Comparison of ENCODE assay signal across 8 cellular contexts in the genomic region with DNA sequence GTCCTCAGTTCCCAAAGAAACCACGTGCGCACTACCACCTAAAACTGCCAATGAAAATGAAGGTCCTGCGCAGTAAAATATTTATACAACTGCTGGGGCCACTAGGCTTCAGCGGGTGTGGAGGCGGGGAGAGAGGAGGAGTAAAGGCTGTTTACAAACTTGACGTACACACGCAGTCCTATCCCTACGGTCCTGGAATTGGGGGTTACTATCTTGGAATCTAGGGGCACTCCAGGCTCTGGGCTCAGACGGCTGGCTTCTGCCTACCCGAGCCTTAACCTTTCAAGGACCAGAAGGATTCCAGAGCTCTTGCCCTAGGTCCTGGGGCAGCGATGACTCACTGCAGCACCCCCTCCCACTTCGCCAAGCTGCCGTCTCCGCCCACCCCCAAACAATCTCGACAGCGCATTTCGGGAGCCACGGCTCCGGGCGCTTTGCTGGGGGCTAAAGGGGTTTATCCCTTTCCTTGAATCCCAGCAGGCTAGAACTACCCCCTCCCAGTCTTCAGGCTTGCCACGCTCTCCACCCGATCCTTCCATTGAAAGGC. TPM values are rescaled to one million over a fixed set of nuclear protein-coding genes. Genes with fewer than 3 reads are reported as not detected.
DNase-seq lines count a peak whose midpoint lies in the region; ATAC-seq and TF ChIP-seq lines count a peak whose summit lies in the region.

No MANE protein-coding gene starts in this region.

- H3K9me3 Mint-ChIP-seq in activated CD8-positive, alpha-beta T cell treated with anti-CD3 and anti-CD28 coated beads, Interleukin-2, amount 10 ng/mL, durations not matched to agents 7 days and 5 days (ENCODE audit: insufficient read depth) = no peaks in the 10 kb centered on the region

- peak overlapping the region; percentile 97 for H3K4me2 ChIP-seq in PC-9

- H3K4me3 Mint-ChIP-seq in activated CD8-positive, alpha-beta T cell treated with anti-CD3 and anti-CD28 coated beads, Interleukin-2, amount 10 ng/mL, durations not matched to agents 7 days and 5 days = no peak overlapping the region

- no peak overlapping the region for H3K27ac Mint-ChIP-seq in activated CD8-positive, alpha-beta T cell treated with anti-CD3 and anti-CD28 coated beads, Interleukin-2, amount 10 ng/mL, durations not matched to agents 7 days and 5 days

- peaks cover 15% of the 10 kb centered on the region for H3F3A ChIP-seq in PC-9 (ENCODE audit: insufficient read depth, low read depth)

- ATAC-seq in HG02938 (IDR thresholded peaks at IDR 0.05; ENCODE audit: unreplicated experiment) = no peak
- no peak for ATAC-seq in activated CD8-positive, alpha-beta T cell treated with anti-CD3 and anti-CD28 coated beads, Interleukin-2, amount 10 ng/mL, durations not matched to agents 7 days and 5 days

- CTCF ChIA-PET in PC-9 (lab: Charles Lee) = no interaction called here
- CTCF ChIA-PET in activated CD8-positive, alpha-beta T cell treated with anti-CD3 and anti-CD28 coated beads, Interleukin-2, amount 10 ng/mL, durations not matched to agents 7 days and 5 days (lab: Charles Lee) = no interaction called here

- H4K20me1 ChIP-seq in PC-9 (ENCODE audit: insufficient read depth) = no peaks in the 10 kb centered on the region

- H3K9me3 ChIP-seq in PC-9 (ENCODE audit: insufficient read depth, low read depth) (no peaks in the 10 kb centered on the region), thyroid gland (no peaks in the 10 kb centered on the region)

- H3K36me3 Mint-ChIP-seq in activated CD8-positive, alpha-beta T cell treated with anti-CD3 and anti-CD28 coated beads, Interleukin-2, amount 10 ng/mL, durations not matched to agents 7 days and 5 days (ENCODE audit: low read depth) = no peaks in the 10 kb centered on the region

- peaks cover 38% of the 10 kb centered on the region for H3K27me3 Mint-ChIP-seq in activated CD8-positive, alpha-beta T cell treated with anti-CD3 and anti-CD28 coated beads, Interleukin-2, amount 10 ng/mL, durations not matched to agents 7 days and 5 days (ENCODE audit: low read depth)

- TF ChIP-seq CTCF in PC-9 (conservative IDR thresholded peaks at IDR 0.05) (no peak), epithelial cell of proximal tubule (conservative IDR thresholded peaks at IDR 0.05; ENCODE audit: low read depth, low read length) (no peak), thyroid gland (IDR thresholded peaks at IDR 0.05) (no peak)

- TF ChIP-seq POLR2A in thyroid gland (IDR thresholded peaks at IDR 0.05) = peak in 1 of 2 donors; percentile 50

- H3K9me2 ChIP-seq in PC-9 (ENCODE audit: insufficient read depth) = no peaks in the 10 kb centered on the region

- H3K4me1 Mint-ChIP-seq in activated CD8-positive, alpha-beta T cell treated with anti-CD3 and anti-CD28 coated beads, Interleukin-2, amount 10 ng/mL, durations not matched to agents 7 days and 5 days (ENCODE audit: low read depth) = peaks cover 7% of the 10 kb centered on the region

- BruUV-seq in PC-9 (replicated peaks; lab: Mats Ljungman, UMichigan) = no TSS peak

- H3K36me3 ChIP-seq in PC-9 (ENCODE audit: low read depth) (no peaks in the 10 kb centered on the region), thyroid gland (peaks cover 0 to 3% of the 10 kb centered on the region in 2 donors)

- H3K27me3 ChIP-seq in PC-9 (ENCODE audit: insufficient read depth, low read depth) = no peaks in the 10 kb centered on the region
- H3K27me3 ChIP-seq in thyroid gland = no peaks in the 10 kb centered on the region

- H2AFZ ChIP-seq in PC-9 = peak overlapping the region; percentile 85

- POLR2A ChIA-PET in PC-9 (lab: Charles Lee; ENCODE audit: unreplicated experiment) = no interaction called here
- POLR2A ChIA-PET in activated CD8-positive, alpha-beta T cell treated with anti-CD3 and anti-CD28 coated beads, Interleukin-2, amount 10 ng/mL, durations not matched to agents 7 days and 5 days (lab: Charles Lee) = no interaction called here

- intact Hi-C loops in PC-9 (cut with micrococcal nuclease; ENCODE audit: unreplicated experiment) (loop anchor here (1.0 to 10.0 kb wide), 8 partner anchors 151 to 752 kb away; no protein-coding TSS in a partner anchor), thyroid gland (cut with DNase I) (loop anchor here (5.0 kb wide), 1 partner anchor 147 kb away; no protein-coding TSS in a partner anchor)

- H3K27ac ChIP-seq in PC-9 (peak overlapping the region; percentile 90; the same call in 1 of the 2 replicates), thyroid gland (peak overlapping the region; percentile 67 to 98 (median 94))

- H3K79me2 ChIP-seq in PC-9 (ENCODE audit: low read depth) = 0 out of 2 replicates have a peak, but pooled peaks cover 5% of the 10 kb centered on the region

- DNase-seq in PC-9 = peak; percentile 30 to 38
- no peak for DNase-seq in epithelial cell of proximal tubule (ENCODE audit: low read depth)
- peak; percentile 32 for DNase-seq in medulla oblongata (ENCODE audit: extremely low spot score)
- DNase-seq in thyroid gland = peak; percentile 39 to 54
- no peak for DNase-seq in HuH-7 (ENCODE audit: low spot score)
- no peak for DNase-seq in GF-D8 (lab: John Stamatoyannopoulos, UW)
- no peak for DNase-seq in activated CD8-positive, alpha-beta T cell treated with anti-CD3 and anti-CD28 coated beads, Interleukin-2, amount 10 ng/mL, durations not matched to agents 7 days and 5 days

- 11% methylated on average over 21 of the region's 22 CpGs for WGBS in thyroid gland, 2 donors

- H3K4me3 ChIP-seq in PC-9 = peak overlapping the region; percentile 90
- H3K4me3 ChIP-seq in epithelial cell of proximal tubule (ENCODE audit: low read depth, low read length) = peak overlapping the region; percentile 83
- H3K4me3 ChIP-seq in thyroid gland (replicated peaks in 1 of 3) = peak overlapping the region; percentile 53 to 95 (median 76)

- H3K4me1 ChIP-seq in PC-9 (replicated peaks; ENCODE audit: insufficient read depth) (peaks cover 9% of the 10 kb centered on the region; the same call in 1 of the 2 replicates), thyroid gland (peaks cover 0 to 7% of the 10 kb centered on the region in 2 donors)

RNA-seq across cellular contexts. Expression of a gene that starts 3.0 kb away (rescaled TPM):
- total RNA-seq in PC-9 (2021) (1.2 and 4.5 TPM in 2 replicates), epithelial cell of proximal tubule (16.9 and 92.7 TPM in 2 replicates), thyroid gland (100 to 1,000 TPM in 2 of 4 donors, 10 to 100 TPM in 2; 20.2 to 142 (median 74.9) TPM)
- not detected for total RNA-seq in activated CD8-positive, alpha-beta T cell treated with anti-CD3 and anti-CD28 coated beads, Interleukin-2, amount 10 ng/mL, durations not matched to agents 7 days and 5 days

Comparison
In these comparisons a context has a peak if more than half of its experiments do, and no peak if none do; other contexts are left out.
1. DNase-seq: peak in PC-9 (2 of 2), medulla oblongata (single experiment) and thyroid gland (2 of 2); none in epithelial cell of proximal tubule (single experiment), HuH-7 (single experiment), GF-D8 (single experiment) and activated CD8-positive, alpha-beta T cell treated with anti-CD3 and anti-CD28 coated beads, Interleukin-2, amount 10 ng/mL, durations not matched to agents 7 days and 5 days (single experiment).
2. Peak in every context shown above with its lines, with median percentiles within 50 percentile points of each other: H3K4me3 ChIP-seq.